ENCODE assay signal across 7 cellular contexts in the genomic region with DNA sequence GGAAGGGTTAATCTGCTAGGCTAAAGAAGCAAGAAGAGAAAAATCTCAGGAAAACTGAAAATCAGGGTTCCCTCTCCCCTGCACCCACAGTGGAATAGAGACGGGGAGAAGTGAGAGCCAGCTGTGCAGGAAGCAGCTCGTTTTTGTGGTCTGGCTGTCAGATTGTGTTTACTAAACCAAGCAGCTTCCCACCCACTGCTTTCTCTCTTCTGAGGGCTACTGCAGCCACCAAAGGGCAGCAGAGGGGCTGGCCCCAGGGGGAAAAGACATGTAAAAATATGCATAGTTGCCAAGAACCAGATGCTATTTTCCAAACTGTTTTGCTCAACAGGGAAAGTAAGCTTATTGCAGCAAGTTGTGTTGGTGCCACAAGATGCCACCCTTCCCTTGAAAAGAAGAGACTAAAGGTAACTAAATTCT.
DNase-seq lines count a peak whose midpoint lies in the region; ATAC-seq and TF ChIP-seq lines count a peak whose summit lies in the region.

No MANE protein-coding gene starts in this region.

- intact Hi-C loops in mucosa of descending colon (cut with DNase I, micrococcal nuclease), result no loop called here

- H3K4me3 ChIP-seq in mucosa of descending colon, result no peak overlapping the region

- TF ChIP-seq CTCF in mucosa of descending colon (IDR thresholded peaks at IDR 0.05), result no peak

- no peaks in the 10 kb centered on the region for H3K4me1 ChIP-seq in mucosa of descending colon (ENCODE audit: low read depth)

- ATAC-seq in GM18870 (IDR thresholded peaks at IDR 0.05; ENCODE audit: unreplicated experiment), result peak; percentile 66
- peak; percentile 72 for ATAC-seq in HG02610 (IDR thresholded peaks at IDR 0.05; ENCODE audit: unreplicated experiment)
- ATAC-seq in mucosa of descending colon, result peak; percentile 40
- ATAC-seq in HG02840 (IDR thresholded peaks at IDR 0.05; ENCODE audit: low FRiP score, unreplicated experiment), result no peak

- H3K36me3 ChIP-seq in mucosa of descending colon (ENCODE audit: low read depth), result no peaks in the 10 kb centered on the region

- no peaks in the 10 kb centered on the region for H3K9me3 ChIP-seq in mucosa of descending colon

- DNase-seq in NOMO-1 treated with dmso at 0.1 percent for 144 hours (lab: John Stamatoyannopoulos, UW; ENCODE audit: unreplicated experiment), result peak; percentile 11
- DNase-seq in mucosa of descending colon, result peak in 1 of 3 donors; percentile 25
- no peak for DNase-seq in DMS153 (lab: John Stamatoyannopoulos, UW)
- DNase-seq in NCI-H345 (lab: John Stamatoyannopoulos, UW), result no peak
